In genomic region chr14:105050551-105050897, GRCh38 we compare ENCODE assay signal across 9 cellular contexts. TPM values are rescaled to one million over a fixed set of nuclear protein-coding genes. Genes with fewer than 3 reads are reported as not detected.
DNase-seq lines count a peak whose midpoint lies in the region; ATAC-seq and TF ChIP-seq lines count a peak whose summit lies in the region.
"Had no signal": no experiment of that assay in that cellular context is flagged by ENCODE, and none has a peak within 500 bp of the region (broad histone marks: within the 10 kb centered on the region; RNA-seq: fewer than 3 reads in every experiment).

No MANE protein-coding gene starts in this region.

- intact Hi-C loops in A673 (cut with micrococcal nuclease; ENCODE audit: unreplicated experiment), result no loop called here

- in situ Hi-C loops in GM23248 (cut with MboI), result no loop called here

- H3K9me2 ChIP-seq in GM23248 (ENCODE audit: insufficient read depth), result no peaks in the 10 kb centered on the region

- no peaks in the 10 kb centered on the region for H3K79me2 ChIP-seq in GM23248 (ENCODE audit: insufficient read depth)

- no peaks in the 10 kb centered on the region for H4K20me1 ChIP-seq in GM23248 (ENCODE audit: insufficient read depth)

- ATAC-seq in esophagus mucosa, result peak; percentile 50
- ATAC-seq in HG03135 (IDR thresholded peaks at IDR 0.05; ENCODE audit: unreplicated experiment), result no peak
- no peak for ATAC-seq in GM18870 (IDR thresholded peaks at IDR 0.05; ENCODE audit: unreplicated experiment)

- H3K36me3 ChIP-seq in A673 (ENCODE audit: insufficient read depth, low read length, poor library complexity, severe bottlenecking), result no peaks in the 10 kb centered on the region
- no peaks in the 10 kb centered on the region for H3K36me3 ChIP-seq in GM23248 (ENCODE audit: low read depth)

- H3K4me3 ChIP-seq in A673 (ENCODE audit: low read depth, low read length, poor library complexity, severe bottlenecking) (no peak overlapping the region), GM23248 (no peak overlapping the region)

- WGBS in GM23248 (ENCODE audit: low coverage in 1 of 2, low lambda C conversion rate in 2 of 2, missing lambda C conversion rate in 2 of 2), 2 experiments, result 42 to 55% methylated on average over 9 to 10 of the region's 10 CpGs

- H3K4me2 ChIP-seq in GM23248 (ENCODE audit: unreplicated experiment), result no peak overlapping the region

- H3K4me1 ChIP-seq in A673 (ENCODE audit: insufficient read depth, low read length, poor library complexity, severe bottlenecking) (no peaks in the 10 kb centered on the region), GM23248 (ENCODE audit: insufficient read depth) (no peaks in the 10 kb centered on the region)

- no peak for TF ChIP-seq CTCF in A673 (conservative IDR thresholded peaks at IDR 0.05; ENCODE audit: low read depth, low read length)
- no peak for TF ChIP-seq CTCF in GM10248 (IDR thresholded peaks at IDR 0.05; ENCODE audit: control extremely low read depth, extremely low read depth, low read depth, missing control alignments)

- no peak overlapping the region for H3K9ac ChIP-seq in GM23248

- BruUV-seq in A673 (replicated peaks; lab: Mats Ljungman, UMichigan), result no TSS peak

- POLR2A ChIA-PET in A673 (lab: Charles Lee; ENCODE audit: low non-redundant PET), result no interaction called here
- POLR2A ChIA-PET in GM10248 (lab: Yijun Ruan, JAX), result no interaction called here

- H2AFZ ChIP-seq in GM23248, result no peak overlapping the region

- CTCF ChIA-PET in A673 (lab: Charles Lee) (no interaction called here), GM10248 (lab: Yijun Ruan, JAX) (no interaction called here)

- DNase-seq in A673 (ENCODE audit: low spot score), result peak; percentile 52
- peak; percentile 59 for DNase-seq in GM23248
- DNase-seq in NCI-H510A treated with DMSO at 0.1 percent for 48 hours (lab: John Stamatoyannopoulos, UW), result peak; percentile 58
- no peak for DNase-seq in GM10248 (ENCODE audit: extremely low spot score)
- DNase-seq in ecto neural progenitor cell (ENCODE audit: low spot score), result no peak
- DNase-seq: nucleus accumbens had no signal

- no peaks in the 10 kb centered on the region for H3F3A ChIP-seq in GM23248 (ENCODE audit: insufficient read depth)

- no peak overlapping the region for H3K27ac ChIP-seq in A673 (ENCODE audit: low read depth, low read length, poor library complexity, severe bottlenecking)
- no peak overlapping the region for H3K27ac ChIP-seq in GM23248

- H3K9me3 ChIP-seq in A673 (ENCODE audit: low read depth, low read length, poor library complexity, severe bottlenecking), result no peaks in the 10 kb centered on the region
- H3K9me3 ChIP-seq in GM23248 (ENCODE audit: low read depth), result no peaks in the 10 kb centered on the region

- no peaks in the 10 kb centered on the region for H3K27me3 ChIP-seq in A673 (replicated peaks; ENCODE audit: insufficient read depth, low read depth, low read length, poor library complexity)
- no peaks in the 10 kb centered on the region for H3K27me3 ChIP-seq in GM23248 (replicated peaks; ENCODE audit: insufficient read depth)

RNA-seq across cellular contexts. Expression of gene GPR132, which starts 14.7 kb away (rescaled TPM):
- total RNA-seq in A673 (2021) (not detected in 2 replicates), esophagus mucosa (0.36 TPM)
- total RNA-seq in GM23248 (2014; rRNA removed; shearing (Covaris generic)), result not detected in 2 replicates
- polyA plus RNA-seq in GM23248 (2016; fragmentation: Nextera tagmentation; extraction: Ambion mirVana), result not detected in 2 replicates

RNA-seq across cellular contexts. Expression of gene CDCA4, which starts 29.6 kb away (rescaled TPM):
- total RNA-seq in A673 (2021) (49.7 and 51.1 TPM in 2 replicates), esophagus mucosa (21.8 TPM)
- 25.5 and 27.5 TPM in 2 replicates for total RNA-seq in GM23248 (2014; rRNA removed; shearing (Covaris generic))
- polyA plus RNA-seq in GM23248 (2016; fragmentation: Nextera tagmentation; extraction: Ambion mirVana), result 24.0 and 26.8 TPM in 2 replicates

Comparison
In these comparisons a context has a peak if more than half of its experiments do, and no peak if none do; other contexts are left out.
1. DNase-seq: peak in A673 (single experiment), GM23248 (single experiment) and NCI-H510A treated with DMSO at 0.1 percent for 48 hours (single experiment); none in GM10248 (single experiment) and ecto neural progenitor cell (single experiment).